Comparison of ENCODE assay signal across 8 cellular contexts in the genomic region with DNA sequence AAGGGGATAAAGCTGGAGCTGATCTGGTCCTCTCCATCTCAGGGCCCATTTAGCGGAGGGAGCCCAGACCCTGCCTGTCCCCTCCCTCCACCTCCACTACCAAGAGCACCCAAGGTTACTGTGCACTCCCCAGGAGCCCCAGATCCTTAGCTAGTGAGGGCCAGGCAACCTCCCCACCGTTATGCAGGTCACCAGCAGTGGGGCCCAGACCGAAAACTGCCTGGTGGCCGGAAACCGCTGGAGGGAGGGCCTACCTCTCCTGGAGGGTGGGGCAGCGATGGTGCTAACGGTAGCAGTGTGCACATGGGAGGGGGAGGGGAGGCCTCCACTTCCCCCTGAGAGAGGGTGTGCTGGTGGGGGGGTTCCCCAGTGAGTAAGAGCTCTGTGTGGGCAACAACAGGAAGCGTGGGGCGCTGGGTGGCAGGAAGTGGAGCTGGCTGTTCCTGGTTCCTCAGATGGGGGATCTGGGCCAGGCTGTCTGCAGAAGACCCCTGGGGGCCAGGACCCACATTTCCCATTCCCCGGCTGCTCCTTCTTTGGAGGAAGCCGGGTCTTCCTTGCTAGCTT. TPM values are rescaled to one million over a fixed set of nuclear protein-coding genes. Genes with fewer than 3 reads are reported as not detected.
DNase-seq lines count a peak whose midpoint lies in the region; ATAC-seq and TF ChIP-seq lines count a peak whose summit lies in the region.

No MANE protein-coding gene starts in this region.

- no peak for TF ChIP-seq CTCF in fibroblast of villous mesenchyme (IDR thresholded peaks at IDR 0.05; ENCODE audit: insufficient read depth, low read depth, low read length)

- H3K4me3 ChIP-seq in fibroblast of villous mesenchyme (ENCODE audit: low read depth, low read length) = no peak overlapping the region

- ATAC-seq in GM21529 (IDR thresholded peaks at IDR 0.05; ENCODE audit: unreplicated experiment) = peak; percentile 42

- peak; percentile 96 for DNase-seq in CD1c-positive myeloid dendritic cell (ENCODE audit: extremely low spot score)
- peak; percentile 97 for DNase-seq in MV-4-11 (lab: John Stamatoyannopoulos, UW)
- DNase-seq in activated CD8-positive, alpha-beta memory T cell treated with anti-CD3 and anti-CD28 coated beads, Interleukin-2, amount 50 U/mL, for 24 hours (ENCODE audit: extremely low read depth) = peak; percentile 87
- DNase-seq in fibroblast of villous mesenchyme (ENCODE audit: low read depth) = peak; percentile 33
- peak; percentile 89 to 97 for DNase-seq in stimulated activated CD4-positive, alpha-beta T cell treated with anti-CD3 and anti-CD28 coated beads, Interleukin-12 subunit alpha, Interleukin-12 subunit beta, amount 100 ng/mL, for 24 hours (ENCODE audit: low read depth in 2 of 2)
- DNase-seq in NCI-H510A treated with DMSO at 0.1 percent for 48 hours (lab: John Stamatoyannopoulos, UW) = no peak
- no peak for DNase-seq in NCI-H1105 treated with DMSO at 0.1 percent for 48 hours (lab: John Stamatoyannopoulos, UW)

RNA-seq across cellular contexts. Expression of gene FMNL1, which starts 4.4 kb away (rescaled TPM):
- 3.5 and 5.2 TPM in 2 replicates for total RNA-seq in fibroblast of villous mesenchyme

RNA-seq across cellular contexts. Expression of gene SPATA32, which starts 35.8 kb away (rescaled TPM):
- under 0.01 TPM in 1 of 2 replicates, not detected in the other for total RNA-seq in fibroblast of villous mesenchyme

Comparison
In these comparisons a context has a peak if more than half of its experiments do, and no peak if none do; other contexts are left out.
1. DNase-seq: peak in CD1c-positive myeloid dendritic cell (single experiment), MV-4-11 (single experiment), activated CD8-positive, alpha-beta memory T cell treated with anti-CD3 and anti-CD28 coated beads, Interleukin-2, amount 50 U/mL, for 24 hours (single experiment), fibroblast of villous mesenchyme (single experiment) and stimulated activated CD4-positive, alpha-beta T cell treated with anti-CD3 and anti-CD28 coated beads, Interleukin-12 subunit alpha, Interleukin-12 subunit beta, amount 100 ng/mL, for 24 hours (2 of 2); none in NCI-H510A treated with DMSO at 0.1 percent for 48 hours (single experiment) and NCI-H1105 treated with DMSO at 0.1 percent for 48 hours (single experiment).